Comparison of ENCODE assay signal across 13 cellular contexts in the genomic region with DNA sequence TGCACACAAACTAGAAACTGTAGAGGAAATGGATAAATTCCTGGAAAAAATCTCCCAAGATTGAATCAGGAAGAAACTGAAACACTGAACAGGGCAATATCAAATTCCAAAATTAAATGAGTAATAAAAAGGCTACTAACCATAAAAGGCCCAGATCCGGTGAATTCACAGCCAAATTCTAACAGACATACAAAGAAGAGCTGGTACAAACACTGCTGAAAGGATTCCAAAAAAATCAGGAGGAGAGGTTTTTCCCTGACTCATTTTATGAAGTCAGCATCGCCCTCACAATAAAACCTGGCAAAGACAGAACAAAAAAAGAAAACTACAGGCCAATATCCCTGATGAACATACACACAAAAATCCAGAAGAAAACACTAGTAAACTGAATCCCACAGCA.
A peak's percentile ranks its signal among the peaks of the same experiment; 100 is the strongest.
DNase-seq lines count a peak whose midpoint lies in the region; ATAC-seq and TF ChIP-seq lines count a peak whose summit lies in the region.
"Had no signal": no experiment of that assay in that cellular context is flagged by ENCODE, and none has a peak within 500 bp of the region (broad histone marks: within the 10 kb centered on the region; RNA-seq: fewer than 3 reads in every experiment).

No MANE protein-coding gene starts in this region.

- H3K36me3 ChIP-seq in fibroblast of lung (ENCODE audit: control insufficient read depth, insufficient read depth, low read length): no peaks in the 10 kb centered on the region

- H3K9me3 ChIP-seq in fibroblast of lung (ENCODE audit: control insufficient read depth, insufficient read depth, low read depth, low read length): no peaks in the 10 kb centered on the region

- no peak for TF ChIP-seq CTCF in fibroblast of lung (conservative IDR thresholded peaks at IDR 0.05 in 1 of 2, IDR thresholded peaks at IDR 0.05 in 1 of 2; ENCODE audit: low read depth in 1 of 2, low read length in 2 of 2)
- TF ChIP-seq CTCF in lower leg skin (IDR thresholded peaks at IDR 0.05): no peak

- H3K4me3 ChIP-seq in fibroblast of lung (replicated peaks in 1 of 4; ENCODE audit: control extremely low read depth in 1 of 4, insufficient read depth in 1 of 4, low read depth in 3 of 4, low read length in 4 of 4): no peak overlapping the region
- H3K4me3 ChIP-seq in lower leg skin (ENCODE audit: low read depth, poor library complexity, severe bottlenecking): no peak overlapping the region
- H3K4me3 ChIP-seq: dorsolateral prefrontal cortex had no signal

- no peak overlapping the region for H3K9ac ChIP-seq in fibroblast of lung (ENCODE audit: insufficient read depth, low read length)

- no peak overlapping the region for H3K27ac ChIP-seq in fibroblast of lung (ENCODE audit: insufficient read depth, low read length)
- H3K27ac ChIP-seq: C4-2B, dorsolateral prefrontal cortex had no signal

- H3K4me2 ChIP-seq in fibroblast of lung (ENCODE audit: extremely low read depth, insufficient read depth, low read length): no peak overlapping the region

- TF ChIP-seq POLR2A in lower leg skin (IDR thresholded peaks at IDR 0.05) (no peak), GM18505 (IDR thresholded peaks at IDR 0.05; ENCODE audit: borderline replicate concordance, extremely low read depth, insufficient read depth, insufficient read length) (no peak)

- no peak overlapping the region for H2AFZ ChIP-seq in fibroblast of lung (ENCODE audit: low read length)

- H4K20me1 ChIP-seq in fibroblast of lung (ENCODE audit: control insufficient read depth, extremely low read depth, insufficient read depth, low read length): no peaks in the 10 kb centered on the region

- DNase-seq in GM03348 (ENCODE audit: low spot score): peak; percentile 68
- DNase-seq in T1000 (lab: John Stamatoyannopoulos, UW): peak; percentile 34
- peak; percentile 74 to 94 for DNase-seq in fibroblast of lung (ENCODE audit: low read depth in 2 of 2)
- DNase-seq in sciatic nerve (ENCODE audit: low spot score): no peak
- no peak for DNase-seq in lower leg skin (ENCODE audit: low spot score in 2 of 2)
- DNase-seq in NAMALWA (ENCODE audit: low spot score): no peak
- DNase-seq in stimulated activated CD4-positive, alpha-beta T cell treated with anti-CD3 and anti-CD28 coated beads, Interleukin-2, amount 100 ng/mL, for 24 hours: no peak
- DNase-seq: dorsolateral prefrontal cortex, MM.1S, SW 1271 had no signal

- ATAC-seq in sciatic nerve (peak; percentile 55), GM18505 (IDR thresholded peaks at IDR 0.05; ENCODE audit: unreplicated experiment) (no peak)
- ATAC-seq: HCT116 had no signal

- H3K4me1 ChIP-seq in fibroblast of lung (ENCODE audit: control insufficient read depth, extremely low read depth, insufficient read depth, low read length): no peaks in the 10 kb centered on the region

- no peaks in the 10 kb centered on the region for H3K79me2 ChIP-seq in fibroblast of lung (ENCODE audit: control insufficient read depth, insufficient read depth, low read length)

- WGBS in lower leg skin, 2 donors: 24 to 38% methylated on average over 2 of the region's 2 CpGs

- no peaks in the 10 kb centered on the region for H3K27me3 ChIP-seq in fibroblast of lung (ENCODE audit: control insufficient read depth, insufficient read depth, low read length)

- intact Hi-C loops in sciatic nerve (cut with DNase I): no loop called here
- intact Hi-C loops in lower leg skin (cut with DNase I; ENCODE audit: low total_unique reads): no loop called here

Comparison
In these comparisons a context has a peak if more than half of its experiments do, and no peak if none do; other contexts are left out.
1. DNase-seq: peak in GM03348 (single experiment), T1000 (single experiment) and fibroblast of lung (2 of 2); none in sciatic nerve (single experiment), lower leg skin (0 of 2), NAMALWA (single experiment) and stimulated activated CD4-positive, alpha-beta T cell treated with anti-CD3 and anti-CD28 coated beads, Interleukin-2, amount 100 ng/mL, for 24 hours (0 of 2).